In genomic region chr14:74401504-74402241, GRCh38 we compare ENCODE assay signal across 8 cellular contexts. TPM values are rescaled to one million over a fixed set of nuclear protein-coding genes. Genes with fewer than 3 reads are reported as not detected.
A peak's percentile ranks its signal among the peaks of the same experiment; 100 is the strongest.
DNase-seq lines count a peak whose midpoint lies in the region; ATAC-seq, FAIRE-seq and TF ChIP-seq lines count a peak whose summit lies in the region.

No MANE protein-coding gene starts in this region.

- no peak overlapping the region for H3K9ac ChIP-seq in DND-41 (ENCODE audit: low read depth, low read length)
- peak overlapping the region; percentile 24 for H3K9ac ChIP-seq in HUES6 (ENCODE audit: low read length)

- H3K27me3 ChIP-seq in DND-41 (ENCODE audit: insufficient read depth, low read length, poor library complexity) (peaks cover 2% of the 10 kb centered on the region), HUES6 (ENCODE audit: control insufficient read depth, insufficient read depth, low read length) (no peaks in the 10 kb centered on the region), esophagus squamous epithelium (peaks cover 0 to 56% (median 0%) of the 10 kb centered on the region in 4 donors), pancreas (no peaks in the 10 kb centered on the region), upper lobe of right lung (no peaks in the 10 kb centered on the region)

- no peak for FAIRE-seq in pancreas (lab: Jason Lieb, UNC)

- no peaks in the 10 kb centered on the region; the same call in 1 of the 2 replicates for H4K20me1 ChIP-seq in DND-41 (ENCODE audit: insufficient read depth, low read length)

- H3K27ac ChIP-seq in DND-41 (ENCODE audit: low read length) (no peak overlapping the region), HUES6 (ENCODE audit: low read depth, low read length) (no peak overlapping the region; the same call in 1 of the 2 replicates), esophagus squamous epithelium (peak overlapping the region in 1 of 4 donors; percentile 15), pancreas (no peak overlapping the region), upper lobe of right lung (no peak overlapping the region)

- H3K4me2 ChIP-seq in DND-41 (ENCODE audit: insufficient read depth, low read length), result peak overlapping the region; percentile 54

- WGBS in esophagus squamous epithelium, 2 donors, result 7 to 11% methylated on average over 4 to 7 of the region's 12 CpGs
- 32 to 36% methylated on average over 12 of the region's 12 CpGs for WGBS in pancreas, 2 donors

- H3K79me2 ChIP-seq in DND-41 (ENCODE audit: insufficient read depth, low read length), result no peaks in the 10 kb centered on the region

- TF ChIP-seq CTCF in DND-41 (IDR thresholded peaks at IDR 0.05; ENCODE audit: borderline replicate concordance, extremely low read depth, low read length, poor library complexity, severe bottlenecking) (no peak), esophagus squamous epithelium (IDR thresholded peaks at IDR 0.05) (no peak), pancreas (IDR thresholded peaks at IDR 0.05) (no peak), upper lobe of right lung (IDR thresholded peaks at IDR 0.05) (no peak)

- intact Hi-C loops in esophagus squamous epithelium (cut with DNase I), result no loop called here
- intact Hi-C loops in pancreas (cut with DNase I), result no loop called here
- intact Hi-C loops in upper lobe of right lung (cut with DNase I), result no loop called here

- H3K9me3 ChIP-seq in DND-41 (ENCODE audit: insufficient read depth, low read length, severe bottlenecking) (no peaks in the 10 kb centered on the region), HUES6 (ENCODE audit: control insufficient read depth, insufficient read depth, low read depth, low read length) (no peaks in the 10 kb centered on the region), esophagus squamous epithelium (no peaks in the 10 kb centered on the region), pancreas (no peaks in the 10 kb centered on the region), upper lobe of right lung (no peaks in the 10 kb centered on the region)

- H3K4me1 ChIP-seq in DND-41 (ENCODE audit: insufficient read depth, low read length) (peaks cover 11% of the 10 kb centered on the region), HUES6 (ENCODE audit: control insufficient read depth, insufficient read depth, low read length) (peaks cover 36% of the 10 kb centered on the region), esophagus squamous epithelium (peaks cover 10 to 18% (median 14%) of the 10 kb centered on the region in 3 donors), pancreas (no peaks in the 10 kb centered on the region), upper lobe of right lung (peaks cover 18% of the 10 kb centered on the region)

- H3K4me3 ChIP-seq in DND-41 (ENCODE audit: low read depth in 1 of 2, low read length in 2 of 2) (no peak overlapping the region), HUES6 (ENCODE audit: low read depth, low read length) (peak overlapping the region; percentile 39), esophagus squamous epithelium (peak overlapping the region in 2 of 4 donors; percentile 7 to 35), pancreas (no peak overlapping the region), upper lobe of right lung (peak overlapping the region; percentile 9)

- peak; percentile 62 for DNase-seq in DND-41
- DNase-seq in activated CD4-positive, alpha-beta T cell treated with anti-CD3 and anti-CD28 coated beads, Interleukin-2, amount 50 U/mL, for 48 hours, result peak; percentile 58 to 61
- DNase-seq in esophagus squamous epithelium (lab: John Stamatoyannopoulos, UW), result peak; percentile 50
- DNase-seq in pancreas, result no peak
- DNase-seq in upper lobe of right lung, result no peak
- no peak for DNase-seq in NCI-H2029 (lab: John Stamatoyannopoulos, UW)

- H3K36me3 ChIP-seq in DND-41 (ENCODE audit: insufficient read depth, low read length) (no peaks in the 10 kb centered on the region), HUES6 (ENCODE audit: control insufficient read depth, insufficient read depth, low read length) (no peaks in the 10 kb centered on the region), esophagus squamous epithelium (no peaks in the 10 kb centered on the region), pancreas (no peaks in the 10 kb centered on the region), upper lobe of right lung (no peaks in the 10 kb centered on the region)

- ATAC-seq in DND-41 (ENCODE audit: insufficient read depth, low read depth) (peak; percentile 88), GM19468 (IDR thresholded peaks at IDR 0.05; ENCODE audit: extremely low read depth, unreplicated experiment) (peak; percentile 37), pancreas (peak in 3 of 4 donors; percentile 49 to 71 (median 60)), upper lobe of right lung (peak; percentile 50)

- H2AFZ ChIP-seq in DND-41 (ENCODE audit: low read depth, low read length), result peak overlapping the region; percentile 58

- no peak for TF ChIP-seq POLR2A in esophagus squamous epithelium (IDR thresholded peaks at IDR 0.05)

RNA-seq across cellular contexts. Expression of gene SYNDIG1L, which starts 24.3 kb away (rescaled TPM):
- total RNA-seq in esophagus squamous epithelium (under 1 TPM in 1 of 4 donors, not detected in 3; 0.19 TPM), pancreas (under 1 TPM in 2 of 6 donors, not detected in 4; 0.26 to 0.28 TPM), upper lobe of right lung (2.9 TPM)
- 1 to 10 TPM in 1 of 2 donors, under 1 TPM in 1; 0.23 to 2.5 TPM for polyA plus RNA-seq in pancreas

RNA-seq across cellular contexts. Expression of gene VRTN, which starts 53.4 kb away (rescaled TPM):
- total RNA-seq in esophagus squamous epithelium (not detected), pancreas (under 1 TPM in 2 of 6 donors, not detected in 4; 0.12 to 0.16 TPM), upper lobe of right lung (not detected)
- polyA plus RNA-seq in pancreas, result under 1 TPM in 1 of 2 donors, not detected in 1; 0.05 TPM

Comparison
In these comparisons a context has a peak if more than half of its experiments do, and no peak if none do; other contexts are left out.
1. ATAC-seq: peak in every context shown above with its lines; median percentile 88 in DND-41; 60 in pancreas; 50 in upper lobe of right lung; 37 in GM19468.
2. DNase-seq: peak in DND-41 (single experiment), activated CD4-positive, alpha-beta T cell treated with anti-CD3 and anti-CD28 coated beads, Interleukin-2, amount 50 U/mL, for 48 hours (2 of 2) and esophagus squamous epithelium (single experiment); none in pancreas (0 of 6), upper lobe of right lung (single experiment) and NCI-H2029 (single experiment).
3. H3K4me3 ChIP-seq: peak in HUES6 (single experiment) and upper lobe of right lung (single experiment); none in DND-41 (0 of 2) and pancreas (0 of 4).